In genomic region chr10:72322280-72323058, GRCh38 we compare ENCODE assay signal across 10 cellular contexts. TPM values are rescaled to one million over a fixed set of nuclear protein-coding genes. Genes with fewer than 3 reads are reported as not detected.
DNase-seq lines count a peak whose midpoint lies in the region; TF ChIP-seq lines count a peak whose summit lies in the region.
"Had no signal": no experiment of that assay in that cellular context is flagged by ENCODE, and none has a peak within 500 bp of the region (broad histone marks: within the 10 kb centered on the region; RNA-seq: fewer than 3 reads in every experiment).

No MANE protein-coding gene starts in this region.

- H3K4me1 Mint-ChIP-seq in activated CD4-positive, alpha-beta T cell treated with anti-CD3 and anti-CD28 coated beads, Interleukin-2, amount 10 ng/mL, durations not matched to agents 7 days and 5 days: peaks cover 73% of the 10 kb centered on the region

- H3K27me3 Mint-ChIP-seq in activated CD4-positive, alpha-beta T cell treated with anti-CD3 and anti-CD28 coated beads, Interleukin-2, amount 10 ng/mL, durations not matched to agents 7 days and 5 days: no peaks in the 10 kb centered on the region

- POLR2A ChIA-PET in activated CD4-positive, alpha-beta T cell treated with anti-CD3 and anti-CD28 coated beads, Interleukin-2, amount 10 ng/mL, durations not matched to agents 7 days and 5 days (lab: Charles Lee): interaction anchor here (0.6 kb wide), 1 partner anchor 361 kb away, joined by 3 read pairs; no protein-coding TSS in a partner anchor
- POLR2A ChIA-PET in HEK293T (lab: Yijun Ruan, JAX): interaction anchor here (1.1 to 22.3 kb wide), 13 partner anchors 8 to 93 kb away, joined by 3 to 517 read pairs (median 11); partner anchors contain the start of gene DDIT4

- H3K9me3 Mint-ChIP-seq in activated CD4-positive, alpha-beta T cell treated with anti-CD3 and anti-CD28 coated beads, Interleukin-2, amount 10 ng/mL, durations not matched to agents 7 days and 5 days: peaks cover 3% of the 10 kb centered on the region

- H3K27ac Mint-ChIP-seq in activated CD4-positive, alpha-beta T cell treated with anti-CD3 and anti-CD28 coated beads, Interleukin-2, amount 10 ng/mL, durations not matched to agents 7 days and 5 days: peak overlapping the region; percentile 95

- peak; percentile 54; the same call in 1 of the 2 replicates for TF ChIP-seq EP300 in Ishikawa (IDR thresholded peaks at IDR 0.05; ENCODE audit: borderline replicate concordance)

- TF ChIP-seq RAD21 in Ishikawa (IDR thresholded peaks at IDR 0.05; ENCODE audit: low read depth): no peak

- H3K4me3 Mint-ChIP-seq in activated CD4-positive, alpha-beta T cell treated with anti-CD3 and anti-CD28 coated beads, Interleukin-2, amount 10 ng/mL, durations not matched to agents 7 days and 5 days: no peak overlapping the region

- DNase-seq in activated CD4-positive, alpha-beta T cell treated with anti-CD3 and anti-CD28 coated beads, Interleukin-2, amount 10 ng/mL, durations not matched to agents 7 days and 5 days: peak; percentile 54
- DNase-seq in effector CD4-positive, alpha-beta T cell: peak; percentile 52
- DNase-seq in stimulated activated CD8-positive, alpha-beta memory T cell treated with anti-CD3 and anti-CD28 coated beads, Interleukin-7, amount 100 ng/mL, for 4 hours (ENCODE audit: low read depth in 2 of 2): peak; percentile 43 to 50
- DNase-seq in NCI-H748 (lab: John Stamatoyannopoulos, UW; ENCODE audit: unreplicated experiment): no peak
- DNase-seq in HT-29 (ENCODE audit: low spot score): no peak
- no peak for DNase-seq in HEK293T (ENCODE audit: extremely low spot score)
- no peak for DNase-seq in hepatic stellate cell (ENCODE audit: low spot score)
- DNase-seq: left colon, NCI-H524 treated with DMSO at 0.1 percent for 48 hours had no signal

- CTCF ChIA-PET in activated CD4-positive, alpha-beta T cell treated with anti-CD3 and anti-CD28 coated beads, Interleukin-2, amount 10 ng/mL, durations not matched to agents 7 days and 5 days (lab: Charles Lee): interaction anchor here (0.7 to 4.7 kb wide), 13 partner anchors 9 to 69 kb away, joined by 3 to 31 read pairs (median 4); partner anchors contain the start of gene DDIT4
- CTCF ChIA-PET in HEK293T (lab: Yijun Ruan, JAX): interaction anchor here (0.7 to 1.4 kb wide), 3 partner anchors 45 to 79 kb away, joined by 3 to 4 read pairs (median 3); no protein-coding TSS in a partner anchor

- peaks cover 10% of the 10 kb centered on the region for H3K36me3 Mint-ChIP-seq in activated CD4-positive, alpha-beta T cell treated with anti-CD3 and anti-CD28 coated beads, Interleukin-2, amount 10 ng/mL, durations not matched to agents 7 days and 5 days (ENCODE audit: low read depth)

TF ChIP-seq in Ishikawa, 13 proteins besides CTCF, POLR2A, EP300 and RAD21:
- TF ChIP-seq TEAD4 (IDR thresholded peaks at IDR 0.05) (peak; percentile 65; the same call in 1 of the 2 replicates), TCF12 (IDR thresholded peaks at IDR 0.05; ENCODE audit: low read depth) (peak; percentile 25; the same call in 1 of the 2 replicates), ZBTB7A (IDR thresholded peaks at IDR 0.05; ENCODE audit: low read depth) (0 out of 2 replicates have a peak, but pooled peaks have one; percentile 35), CEBPB (IDR thresholded peaks at IDR 0.05) (no peak)
- TF ChIP-seq, protein P1, sequence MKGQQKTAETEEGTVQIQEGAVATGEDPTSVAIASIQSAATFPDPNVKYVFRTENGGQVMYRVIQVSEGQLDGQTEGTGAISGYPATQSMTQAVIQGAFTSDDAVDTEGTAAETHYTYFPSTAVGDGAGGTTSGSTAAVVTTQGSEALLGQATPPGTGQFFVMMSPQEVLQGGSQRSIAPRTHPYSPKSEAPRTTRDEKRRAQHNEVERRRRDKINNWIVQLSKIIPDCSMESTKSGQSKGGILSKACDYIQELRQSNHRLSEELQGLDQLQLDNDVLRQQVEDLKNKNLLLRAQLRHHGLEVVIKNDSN (IDR thresholded peaks at IDR 0.05): no peak
- TF ChIP-seq, protein P2, sequence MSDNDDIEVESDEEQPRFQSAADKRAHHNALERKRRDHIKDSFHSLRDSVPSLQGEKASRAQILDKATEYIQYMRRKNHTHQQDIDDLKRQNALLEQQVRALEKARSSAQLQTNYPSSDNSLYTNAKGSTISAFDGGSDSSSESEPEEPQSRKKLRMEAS (IDR thresholded peaks at IDR 0.05): peak; percentile 20; the same call in 1 of the 2 replicates

TF ChIP-seq in HEK293T, 16 proteins besides CTCF, POLR2A, EP300 and RAD21:
- no peak for TF ChIP-seq LEF1 (IDR thresholded peaks at IDR 0.05; ENCODE audit: borderline replicate concordance)
- no peak for TF ChIP-seq FOXM1 (IDR thresholded peaks at IDR 0.05; ENCODE audit: borderline replicate concordance)
- no peak for TF ChIP-seq SP1 (IDR thresholded peaks at IDR 0.05)
- no peak for TF ChIP-seq ELF4 (IDR thresholded peaks at IDR 0.05)
- no peak for TF ChIP-seq ARNT (IDR thresholded peaks at IDR 0.05)
- no peak for TF ChIP-seq L3MBTL2 (conservative IDR thresholded peaks at IDR 0.05)
- no peak for TF ChIP-seq ZNF384 (IDR thresholded peaks at IDR 0.05)
- TF ChIP-seq TARDBP (IDR thresholded peaks at IDR 0.05): no peak
- no peak for TF ChIP-seq SUZ12 (IDR thresholded peaks at IDR 0.05)
- no peak for TF ChIP-seq FOXA1 (IDR thresholded peaks at IDR 0.05)
- TF ChIP-seq NFRKB (IDR thresholded peaks at IDR 0.05): no peak
- no peak for TF ChIP-seq CTBP1 (IDR thresholded peaks at IDR 0.05; ENCODE audit: borderline replicate concordance)
- TF ChIP-seq PKNOX1 (IDR thresholded peaks at IDR 0.05): no peak
- no peak for TF ChIP-seq BHLHE40 (IDR thresholded peaks at IDR 0.05; ENCODE audit: borderline replicate concordance)
- TF ChIP-seq HDGF (IDR thresholded peaks at IDR 0.05; ENCODE audit: borderline replicate concordance): no peak
- no peak for TF ChIP-seq FOXK2 (IDR thresholded peaks at IDR 0.05)
TF ChIP-seq in HEK293T: peak in this region for 0.

RNA-seq across cellular contexts. Expression of gene DNAJB12, which starts 32.2 kb away (rescaled TPM):
- total RNA-seq in activated CD4-positive, alpha-beta T cell treated with anti-CD3 and anti-CD28 coated beads, Interleukin-2, amount 10 ng/mL, durations not matched to agents 7 days and 5 days: 10 to 100 TPM; 31.8 to 34.5 TPM
- 54.4 and 58.1 TPM in 2 replicates for total RNA-seq in HT-29 (2014; rRNA removed; shearing (Covaris generic))

RNA-seq across cellular contexts. Expression of gene DDIT4, which starts 48.7 kb away (rescaled TPM):
- 100 to 1,000 TPM; 166 to 189 TPM for total RNA-seq in activated CD4-positive, alpha-beta T cell treated with anti-CD3 and anti-CD28 coated beads, Interleukin-2, amount 10 ng/mL, durations not matched to agents 7 days and 5 days
- 88.4 and 107 TPM in 2 replicates for total RNA-seq in HT-29 (2014; rRNA removed; shearing (Covaris generic))

Comparison
In these comparisons a context has a peak if more than half of its experiments do, and no peak if none do; other contexts are left out.
1. DNase-seq: peak in activated CD4-positive, alpha-beta T cell treated with anti-CD3 and anti-CD28 coated beads, Interleukin-2, amount 10 ng/mL, durations not matched to agents 7 days and 5 days (single experiment), effector CD4-positive, alpha-beta T cell (single experiment) and stimulated activated CD8-positive, alpha-beta memory T cell treated with anti-CD3 and anti-CD28 coated beads, Interleukin-7, amount 100 ng/mL, for 4 hours (2 of 2); none in NCI-H748 (single experiment), HT-29 (single experiment), HEK293T (single experiment) and hepatic stellate cell (single experiment).